In genomic region chr14:24441904-24442239, GRCh38 we compare ENCODE assay signal across 1 cellular context.
TF ChIP-seq lines count a peak whose summit lies in the region.

No MANE protein-coding gene starts in this region.

TF ChIP-seq in GM12878, 131 proteins besides CTCF, POLR2A, EP300 and RAD21:
- TF ChIP-seq E4F1 (IDR thresholded peaks at IDR 0.05; ENCODE audit: borderline replicate concordance, partially characterized antibody) (no peak), MTA3 (IDR thresholded peaks at IDR 0.05; ENCODE audit: borderline replicate concordance, low read length) (peak; percentile 53; the same call in 1 of the 2 replicates), CBFB (IDR thresholded peaks at IDR 0.05; ENCODE audit: low read depth) (no peak)
TF ChIP-seq in GM12878: peak in this region for 1.
